8 cellular contexts compared by ENCODE assay signal in genomic region chr17:16419074-16419928, GRCh38. TPM values are rescaled to one million over a fixed set of nuclear protein-coding genes. Genes with fewer than 3 reads are reported as not detected.
DNase-seq lines count a peak whose midpoint lies in the region; ATAC-seq and TF ChIP-seq lines count a peak whose summit lies in the region.

No MANE protein-coding gene starts in this region.

- H4K20me1 ChIP-seq in SK-N-SH (ENCODE audit: insufficient read depth): no peaks in the 10 kb centered on the region

- peaks cover 26% of the 10 kb centered on the region for H3K4me1 Mint-ChIP-seq in brain

- H3K9ac ChIP-seq in SK-N-SH (peak overlapping the region; percentile 65; the same call in 1 of the 2 replicates), mucosa of rectum (ENCODE audit: low read depth in 1 of 2, low read length in 2 of 2) (no peak overlapping the region)

- intact Hi-C loops in transverse colon (cut with DNase I; ENCODE audit: low total_unique reads): no loop called here

- H3K4me1 ChIP-seq in SK-N-SH (ENCODE audit: control insufficient read depth in 1 of 2, insufficient read depth in 2 of 2, low read depth in 1 of 2, low read length in 1 of 2) (peaks cover 26 to 35% of the 10 kb centered on the region in 2 experiments), mucosa of rectum (ENCODE audit: control insufficient read depth in 2 of 2, insufficient read depth in 2 of 2, low read length in 2 of 2) (peaks cover 15 to 27% of the 10 kb centered on the region in 2 donors), transverse colon (peaks cover 3 to 35% (median 16%) of the 10 kb centered on the region in 4 donors)

- H3K27me3 Mint-ChIP-seq in brain: no peaks in the 10 kb centered on the region

- H3K9me3 ChIP-seq in SK-N-SH (no peaks in the 10 kb centered on the region), mucosa of rectum (ENCODE audit: control insufficient read depth in 2 of 2, low read length in 2 of 2) (no peaks in the 10 kb centered on the region), transverse colon (no peaks in the 10 kb centered on the region)

- H3K27ac ChIP-seq in SK-N-SH (ENCODE audit: low read depth in 2 of 2, low read length in 1 of 2) (peak overlapping the region; percentile 78 to 98), mucosa of rectum (ENCODE audit: low read depth in 2 of 2, low read length in 2 of 2) (peak overlapping the region; percentile 67 to 70), transverse colon (peak overlapping the region; percentile 63 to 78 (median 72))

- no peak for TF ChIP-seq CTCF in GM13976 (IDR thresholded peaks at IDR 0.05; ENCODE audit: borderline replicate concordance, control extremely low read depth, extremely low read depth, insufficient read depth, missing control alignments)
- TF ChIP-seq CTCF in SK-N-SH (IDR thresholded peaks at IDR 0.05): no peak
- TF ChIP-seq CTCF in brain (conservative IDR thresholded peaks at IDR 0.05): no peak
- no peak for TF ChIP-seq CTCF in transverse colon (IDR thresholded peaks at IDR 0.05)

- DNase-seq in GM13976 (ENCODE audit: low spot score) (peak; percentile 67), SK-N-SH (peak; percentile 78), transverse colon (no peak), NCI-H2196 (lab: John Stamatoyannopoulos, UW; ENCODE audit: unreplicated experiment) (no peak), UCSD-AML1 (lab: John Stamatoyannopoulos, UW; ENCODE audit: unreplicated experiment) (no peak)

- peak; percentile 49 for ATAC-seq in HG02981 (IDR thresholded peaks at IDR 0.05; ENCODE audit: unreplicated experiment)

- H2AFZ ChIP-seq in SK-N-SH (ENCODE audit: low read depth): peak overlapping the region; percentile 48; the same call in 1 of the 2 replicates

- WGBS in SK-N-SH (ENCODE audit: low lambda C conversion rate): 28% methylated on average over 7 of the region's 8 CpGs
- 47 to 63% methylated on average over 2 to 8 of the region's 8 CpGs for WGBS in transverse colon (ENCODE audit: low coverage in 1 of 2), 2 donors

- no peaks in the 10 kb centered on the region for H3K36me3 ChIP-seq in SK-N-SH (replicated peaks in 1 of 2; ENCODE audit: control insufficient read depth in 1 of 2, insufficient read depth in 2 of 2, low read length in 1 of 2)
- H3K36me3 ChIP-seq in mucosa of rectum (ENCODE audit: control insufficient read depth in 2 of 2, insufficient read depth in 2 of 2, low read length in 2 of 2): peaks cover 3 to 14% of the 10 kb centered on the region in 2 donors
- no peaks in the 10 kb centered on the region for H3K36me3 ChIP-seq in transverse colon

- TF ChIP-seq EP300 in SK-N-SH (IDR thresholded peaks at IDR 0.05; ENCODE audit: borderline replicate concordance in 1 of 2, low read depth in 1 of 2, low read length in 1 of 2): peak; percentile 60 to 76
- no peak for TF ChIP-seq EP300 in transverse colon (IDR thresholded peaks at IDR 0.05; ENCODE audit: low read depth)

- POLR2A ChIA-PET in SK-N-SH (lab: Yijun Ruan, JAX): interaction anchor here (0.5 to 1.5 kb wide), 4 partner anchors 20 to 1135 kb away, joined by 3 to 9 read pairs (median 4); no protein-coding TSS in a partner anchor

- no peak for TF ChIP-seq POLR2A in transverse colon (IDR thresholded peaks at IDR 0.05)

- H3K4me3 ChIP-seq in SK-N-SH (ENCODE audit: low read depth in 2 of 2, low read length in 1 of 2) (0 out of 4 replicates have a peak overlapping the region, but pooled peaks of 1 of the 2 experiments have one; percentile 11), mucosa of rectum (ENCODE audit: low read length in 2 of 2) (no peak overlapping the region), transverse colon (no peak overlapping the region)

- CTCF ChIA-PET in SK-N-SH (lab: Yijun Ruan, JAX): interaction anchor here (0.6 to 2.1 kb wide), 11 partner anchors 8 to 153 kb away, joined by 3 to 8 read pairs (median 3); no protein-coding TSS in a partner anchor

- H3K9me3 Mint-ChIP-seq in brain: no peaks in the 10 kb centered on the region

- H3K27me3 ChIP-seq in SK-N-SH (ENCODE audit: insufficient read depth) (no peaks in the 10 kb centered on the region), mucosa of rectum (ENCODE audit: control insufficient read depth in 2 of 2, insufficient read depth in 2 of 2, low read length in 2 of 2) (no peaks in the 10 kb centered on the region), transverse colon (no peaks in the 10 kb centered on the region)

- TF ChIP-seq RAD21 in SK-N-SH (IDR thresholded peaks at IDR 0.05; ENCODE audit: low read length): no peak

- H3K4me2 ChIP-seq in SK-N-SH: peak overlapping the region; percentile 83

- no peak overlapping the region for H3K4me3 Mint-ChIP-seq in brain

- H3F3A ChIP-seq in SK-N-SH (replicated peaks; ENCODE audit: insufficient read depth): peaks cover 34% of the 10 kb centered on the region

- H3K36me3 Mint-ChIP-seq in brain: no peaks in the 10 kb centered on the region

- in situ Hi-C loops in GM13976 (cut with MboI; ENCODE audit: low sequenced_read_pairs, unreplicated experiment): no loop called here
- in situ Hi-C loops in transverse colon (cut with MboI; ENCODE audit: low pct_ligation_motif_present in 1 of 4, low pct_unique_long_range_greater_than_20kb in 1 of 4, low sequenced_read_pairs in 3 of 4): no loop called here

- no peaks in the 10 kb centered on the region for H3K79me2 ChIP-seq in SK-N-SH (ENCODE audit: insufficient read depth)

- H3K9me2 ChIP-seq in SK-N-SH: no peaks in the 10 kb centered on the region

- peak overlapping the region in 3 of 5 experiments; percentile 35 to 83 (median 76) for H3K27ac Mint-ChIP-seq in brain

TF ChIP-seq in SK-N-SH, 30 proteins besides CTCF, POLR2A, EP300 and RAD21 (continues in another document):
- TF ChIP-seq TEAD4 (IDR thresholded peaks at IDR 0.05; ENCODE audit: borderline replicate concordance, insufficient read depth) (peak; percentile 63; the same call in 1 of the 2 replicates), RXRA (IDR thresholded peaks at IDR 0.05; ENCODE audit: borderline replicate concordance, low read depth) (peak; percentile 71; the same call in 1 of the 2 replicates), MEF2A (IDR thresholded peaks at IDR 0.05; ENCODE audit: borderline replicate concordance, low read depth) (no peak), FOSL2 (IDR thresholded peaks at IDR 0.05; ENCODE audit: borderline replicate concordance, low read depth) (peak; percentile 98), ELF1 (IDR thresholded peaks at IDR 0.05) (peak; percentile 70), POLR2AphosphoS5 (IDR thresholded peaks at IDR 0.05; ENCODE audit: low read depth, low read length) (no peak), TAF1 (IDR thresholded peaks at IDR 0.05; ENCODE audit: borderline replicate concordance, low read depth, low read length) (no peak), JUND (IDR thresholded peaks at IDR 0.05) (peak; percentile 94), FOXJ3 (CRISPR knock-in tag; IDR thresholded peaks at IDR 0.05) (no peak), SMC3 (IDR thresholded peaks at IDR 0.05; ENCODE audit: low read depth, low read length) (no peak), RFX5 (IDR thresholded peaks at IDR 0.05; ENCODE audit: low read length) (no peak)
- TF ChIP-seq, protein P1, sequence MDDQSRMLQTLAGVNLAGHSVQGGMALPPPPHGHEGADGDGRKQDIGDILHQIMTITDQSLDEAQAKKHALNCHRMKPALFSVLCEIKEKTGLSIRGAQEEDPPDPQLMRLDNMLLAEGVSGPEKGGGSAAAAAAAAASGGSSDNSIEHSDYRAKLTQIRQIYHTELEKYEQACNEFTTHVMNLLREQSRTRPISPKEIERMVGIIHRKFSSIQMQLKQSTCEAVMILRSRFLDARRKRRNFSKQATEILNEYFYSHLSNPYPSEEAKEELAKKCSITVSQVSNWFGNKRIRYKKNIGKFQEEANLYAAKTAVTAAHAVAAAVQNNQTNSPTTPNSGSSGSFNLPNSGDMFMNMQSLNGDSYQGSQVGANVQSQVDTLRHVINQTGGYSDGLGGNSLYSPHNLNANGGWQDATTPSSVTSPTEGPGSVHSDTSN (IDR thresholded peaks at IDR 0.05): peak; percentile 79
- TF ChIP-seq, protein P2, sequence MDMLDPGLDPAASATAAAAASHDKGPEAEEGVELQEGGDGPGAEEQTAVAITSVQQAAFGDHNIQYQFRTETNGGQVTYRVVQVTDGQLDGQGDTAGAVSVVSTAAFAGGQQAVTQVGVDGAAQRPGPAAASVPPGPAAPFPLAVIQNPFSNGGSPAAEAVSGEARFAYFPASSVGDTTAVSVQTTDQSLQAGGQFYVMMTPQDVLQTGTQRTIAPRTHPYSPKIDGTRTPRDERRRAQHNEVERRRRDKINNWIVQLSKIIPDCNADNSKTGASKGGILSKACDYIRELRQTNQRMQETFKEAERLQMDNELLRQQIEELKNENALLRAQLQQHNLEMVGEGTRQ (IDR thresholded peaks at IDR 0.05; ENCODE audit: borderline replicate concordance, low read depth, low read length): no peak
- TF ChIP-seq, protein P3, sequence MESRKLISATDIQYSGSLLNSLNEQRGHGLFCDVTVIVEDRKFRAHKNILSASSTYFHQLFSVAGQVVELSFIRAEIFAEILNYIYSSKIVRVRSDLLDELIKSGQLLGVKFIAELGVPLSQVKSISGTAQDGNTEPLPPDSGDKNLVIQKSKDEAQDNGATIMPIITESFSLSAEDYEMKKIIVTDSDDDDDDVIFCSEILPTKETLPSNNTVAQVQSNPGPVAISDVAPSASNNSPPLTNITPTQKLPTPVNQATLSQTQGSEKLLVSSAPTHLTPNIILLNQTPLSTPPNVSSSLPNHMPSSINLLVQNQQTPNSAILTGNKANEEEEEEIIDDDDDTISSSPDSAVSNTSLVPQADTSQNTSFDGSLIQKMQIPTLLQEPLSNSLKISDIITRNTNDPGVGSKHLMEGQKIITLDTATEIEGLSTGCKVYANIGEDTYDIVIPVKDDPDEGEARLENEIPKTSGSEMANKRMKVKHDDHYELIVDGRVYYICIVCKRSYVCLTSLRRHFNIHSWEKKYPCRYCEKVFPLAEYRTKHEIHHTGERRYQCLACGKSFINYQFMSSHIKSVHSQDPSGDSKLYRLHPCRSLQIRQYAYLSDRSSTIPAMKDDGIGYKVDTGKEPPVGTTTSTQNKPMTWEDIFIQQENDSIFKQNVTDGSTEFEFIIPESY (IDR thresholded peaks at IDR 0.05; ENCODE audit: borderline replicate concordance, low read depth): peak; percentile 57; the same call in 1 of the 2 replicates

RNA-seq across cellular contexts. Expression of gene TRPV2, which starts 3.9 kb away (rescaled TPM):
- polyA plus RNA-seq in SK-N-SH (2012; rRNA removed) (10.5 and 11.0 TPM in 2 replicates), brain (ENCODE audit: insufficient read depth, low read depth, low replicate concordance) (7.8 TPM)
- 4.3 and 5.9 TPM in 2 replicates for polyA plus RNA-seq in SK-N-SH (2012; cell fraction: cytosol; rRNA removed)
- polyA plus RNA-seq in SK-N-SH (2012; cell fraction: nucleus; rRNA removed): 10.6 and 16.4 TPM in 2 replicates
- total RNA-seq in transverse colon: 1 to 10 TPM; 2.4 to 8.2 (median 4.4) TPM

RNA-seq across cellular contexts. Expression of gene UBB, which starts 38.4 kb away (rescaled TPM):
- polyA plus RNA-seq in SK-N-SH (2012; rRNA removed) (2,465 and 2,693 TPM in 2 replicates), brain (ENCODE audit: insufficient read depth, low read depth, low replicate concordance) (3,999 TPM)
- 2,233 and 2,530 TPM in 2 replicates for polyA plus RNA-seq in SK-N-SH (2012; cell fraction: cytosol; rRNA removed)
- 1,335 and 1,473 TPM in 2 replicates for polyA plus RNA-seq in SK-N-SH (2012; cell fraction: nucleus; rRNA removed)
- total RNA-seq in transverse colon: 1,000 to 10,000 TPM in 1 of 4 donors, 100 to 1,000 TPM in 3; 426 to 1,167 (median 805) TPM

Comparison
In these comparisons a context has a peak if more than half of its experiments do, and no peak if none do; other contexts are left out.
1. DNase-seq: peak in GM13976 (single experiment) and SK-N-SH (single experiment); none in transverse colon (single experiment), NCI-H2196 (single experiment) and UCSD-AML1 (single experiment).
2. Peak in every context shown above with its lines, with median percentiles within 50 percentile points of each other: H3K27ac ChIP-seq.